Comparison of ENCODE assay signal across 8 cellular contexts in the genomic region with DNA sequence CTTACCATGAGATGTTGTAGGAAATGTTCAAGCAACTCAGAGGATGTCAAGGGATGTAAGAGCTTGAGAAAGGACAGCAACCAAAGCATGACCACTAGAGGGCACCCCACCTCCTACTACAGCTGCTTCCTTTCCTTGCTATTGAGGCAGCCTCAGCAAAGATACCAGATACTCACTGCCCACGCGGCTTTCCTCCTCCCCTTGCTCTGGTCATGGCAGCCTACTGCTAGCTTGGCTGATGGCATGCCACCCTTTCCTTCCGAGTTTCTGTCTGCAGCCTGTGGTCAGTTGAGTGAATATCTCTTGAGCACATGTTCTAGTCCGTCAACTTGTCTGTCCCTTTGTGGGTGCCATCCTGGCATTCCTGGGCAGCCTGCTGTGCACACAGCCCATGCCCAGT. TPM values are rescaled to one million over a fixed set of nuclear protein-coding genes. Genes with fewer than 3 reads are reported as not detected.
A peak's percentile ranks its signal among the peaks of the same experiment; 100 is the strongest.
DNase-seq lines count a peak whose midpoint lies in the region; ATAC-seq and TF ChIP-seq lines count a peak whose summit lies in the region.

No MANE protein-coding gene starts in this region.

- H3K27me3 ChIP-seq in AG04450 (ENCODE audit: control insufficient read depth, insufficient read depth, low read length): no peaks in the 10 kb centered on the region

- H3K9me3 ChIP-seq in AG04450 (ENCODE audit: control insufficient read depth, insufficient read depth, low read length): peaks cover 8% of the 10 kb centered on the region

- peaks cover 13% of the 10 kb centered on the region for H3K9me3 Mint-ChIP-seq in T-helper 1 cell treated with Interleukin-12 subunit alpha and Interleukin-12 subunit beta and Interleukin-4 antibody, amounts not matched to agents 30 μg/mL and 1 μg/mL, for 36 hours

- no peak overlapping the region for H3K4me3 Mint-ChIP-seq in T-helper 1 cell treated with Interleukin-12 subunit alpha and Interleukin-12 subunit beta and Interleukin-4 antibody, amounts not matched to agents 30 μg/mL and 1 μg/mL, for 36 hours

- peak overlapping the region; percentile 6 for H3K27ac Mint-ChIP-seq in T-helper 1 cell treated with Interleukin-12 subunit alpha and Interleukin-12 subunit beta and Interleukin-4 antibody, amounts not matched to agents 30 μg/mL and 1 μg/mL, for 36 hours

- POLR2A ChIA-PET in AG04450 (lab: Yijun Ruan, JAX): no interaction called here

- intact Hi-C loops in left cardiac atrium (cut with DNase I): loop anchor here (1.0 to 5.0 kb wide), 2 partner anchors 138 to 140 kb away; no protein-coding TSS in a partner anchor

- CTCF ChIA-PET in AG04450 (lab: Charles Lee): interaction anchor here (0.6 to 13.5 kb wide), 32 partner anchors 9 to 488 kb away, joined by 3 to 420 read pairs (median 4); partner anchors contain the start of genes CCR1 and XCR1

- peaks cover 62% of the 10 kb centered on the region for H3K36me3 Mint-ChIP-seq in T-helper 1 cell treated with Interleukin-12 subunit alpha and Interleukin-12 subunit beta and Interleukin-4 antibody, amounts not matched to agents 30 μg/mL and 1 μg/mL, for 36 hours (ENCODE audit: low read depth)

- no peaks in the 10 kb centered on the region for H3K27me3 Mint-ChIP-seq in T-helper 1 cell treated with Interleukin-12 subunit alpha and Interleukin-12 subunit beta and Interleukin-4 antibody, amounts not matched to agents 30 μg/mL and 1 μg/mL, for 36 hours (ENCODE audit: low read depth)

- H3K27ac ChIP-seq in AG04450 (ENCODE audit: low read depth, low read length): no peak overlapping the region

- H3K4me1 Mint-ChIP-seq in T-helper 1 cell treated with Interleukin-12 subunit alpha and Interleukin-12 subunit beta and Interleukin-4 antibody, amounts not matched to agents 30 μg/mL and 1 μg/mL, for 36 hours (ENCODE audit: low read depth): peaks cover 46% of the 10 kb centered on the region

- DNase-seq in AG04450 (ENCODE audit: low read depth, low spot score): peak; percentile 84
- peak; percentile 17 for DNase-seq in NCI-H1694 treated with DMSO at 0.1 percent for 48 hours (lab: John Stamatoyannopoulos, UW)
- peak; percentile 89 for DNase-seq in amniotic epithelial cell (ENCODE audit: low read depth)
- peak; percentile 84 for DNase-seq in left cardiac atrium
- peak; percentile 87 for DNase-seq in putamen (ENCODE audit: low spot score)

- ATAC-seq in GM21381 (IDR thresholded peaks at IDR 0.05; ENCODE audit: unreplicated experiment) (peak; percentile 55), left cardiac atrium (peak; percentile 88 to 91), HG03159 (IDR thresholded peaks at IDR 0.05; ENCODE audit: unreplicated experiment) (no peak)

- TF ChIP-seq CTCF in AG04450 (IDR thresholded peaks at IDR 0.05; ENCODE audit: low read depth, low read length): peak; percentile 93

- no peak overlapping the region for H3K4me3 ChIP-seq in AG04450 (ENCODE audit: low read depth, low read length)

RNA-seq across cellular contexts. Expression of gene CXCR6, which starts 4.4 kb away (rescaled TPM):
- not detected in 2 replicates for polyA plus RNA-seq in AG04450 (2011; rRNA removed)
- not detected in 2 replicates for polyA minus RNA-seq in AG04450 (2011; rRNA and poly(A)+ RNA removed)
- 1 to 10 TPM in 1 of 2 donors, under 1 TPM in 1; 0.39 to 2.6 TPM for total RNA-seq in left cardiac atrium

RNA-seq across cellular contexts. Expression of gene CCR9, which starts 52.5 kb away (rescaled TPM):
- polyA plus RNA-seq in AG04450 (2011; rRNA removed): not detected in 2 replicates
- polyA minus RNA-seq in AG04450 (2011; rRNA and poly(A)+ RNA removed): not detected in 2 replicates
- total RNA-seq in left cardiac atrium: not detected

RNA-seq across cellular contexts. Expression of gene FYCO1, which starts 56.8 kb away (rescaled TPM):
- polyA plus RNA-seq in AG04450 (2011; rRNA removed): 14.3 and 17.9 TPM in 2 replicates
- 27.2 and 38.6 TPM in 2 replicates for polyA minus RNA-seq in AG04450 (2011; rRNA and poly(A)+ RNA removed)
- total RNA-seq in left cardiac atrium: 10 to 100 TPM; 64.4 to 91.9 TPM

Comparison
In these comparisons a context has a peak if more than half of its experiments do, and no peak if none do; other contexts are left out.
1. DNase-seq: peak in every context shown above with its lines; median percentile 89 in amniotic epithelial cell; 87 in putamen; 84 in AG04450; 84 in left cardiac atrium; 17 in NCI-H1694 treated with DMSO at 0.1 percent for 48 hours.